Comparison of ENCODE assay signal across 8 cellular contexts in genomic region chr1:159944623-159945455, GRCh38. TPM values are rescaled to one million over a fixed set of nuclear protein-coding genes. Genes with fewer than 3 reads are reported as not detected.
A peak's percentile ranks its signal among the peaks of the same experiment; 100 is the strongest.
DNase-seq lines count a peak whose midpoint lies in the region; TF ChIP-seq lines count a peak whose summit lies in the region.

No MANE protein-coding gene starts in this region.

- no peaks in the 10 kb centered on the region for H3K79me2 ChIP-seq in ACC112 (ENCODE audit: control insufficient read depth, insufficient read depth, low read length, unreplicated experiment)

- H3K4me3 ChIP-seq in ACC112 (ENCODE audit: low read depth, low read length) (peak overlapping the region; percentile 73), choroid plexus epithelial cell (ENCODE audit: low read depth, low read length) (peak overlapping the region; percentile 46), mucosa of stomach (ENCODE audit: low read length) (peak overlapping the region; percentile 54), adrenal gland (no peak overlapping the region)

- intact Hi-C loops in adrenal gland (cut with DNase I), result loop anchor here in 1 of 2 donors (10.0 kb wide), 1 partner anchor 150 kb away; the partner anchor contains the start of gene IGSF8

- no peak overlapping the region for H3K27ac Mint-ChIP-seq in HFFc6

- peak overlapping the region; percentile 37 for H2AFZ ChIP-seq in ACC112 (ENCODE audit: low read length, unreplicated experiment)

- no peak overlapping the region for H3K27ac ChIP-seq in ACC112 (ENCODE audit: low read depth, low read length)
- H3K27ac ChIP-seq in adrenal gland, result no peak overlapping the region

- peaks cover 9% of the 10 kb centered on the region; the same call in 1 of the 2 replicates for H3K4me1 Mint-ChIP-seq in HFFc6 (ENCODE audit: low read depth)

- no peaks in the 10 kb centered on the region for H3K9me3 Mint-ChIP-seq in HFFc6

- no peaks in the 10 kb centered on the region for H3K36me3 Mint-ChIP-seq in HFFc6 (ENCODE audit: low read depth)

- peaks cover 42% of the 10 kb centered on the region for H3K27me3 Mint-ChIP-seq in HFFc6 (ENCODE audit: insufficient read depth)

- no peaks in the 10 kb centered on the region for H3K9me3 ChIP-seq in mucosa of stomach (ENCODE audit: control insufficient read depth, low read length)
- H3K9me3 ChIP-seq in adrenal gland (replicated peaks in 1 of 3), result no peaks in the 10 kb centered on the region

- no peak for TF ChIP-seq POLR2A in adrenal gland (IDR thresholded peaks at IDR 0.05)

- peak overlapping the region; percentile 71 for H3K4me3 Mint-ChIP-seq in HFFc6

- H3K9ac ChIP-seq in mucosa of stomach (ENCODE audit: low read length), result peak overlapping the region; percentile 67

- H3K27me3 ChIP-seq in ACC112 (ENCODE audit: insufficient read depth, low read length), result peaks cover 37% of the 10 kb centered on the region
- H3K27me3 ChIP-seq in mucosa of stomach (ENCODE audit: control insufficient read depth, insufficient read depth, low read length), result peaks cover 3% of the 10 kb centered on the region
- H3K27me3 ChIP-seq in adrenal gland, result peaks cover 24% of the 10 kb centered on the region

- 24 to 27% (median 25%) methylated on average over 11 of the region's 11 CpGs for WGBS in adrenal gland, 4 donors

- H3K36me3 ChIP-seq in ACC112 (ENCODE audit: insufficient read depth, low read length) (no peaks in the 10 kb centered on the region), mucosa of stomach (ENCODE audit: control insufficient read depth, insufficient read depth, low read length) (no peaks in the 10 kb centered on the region), adrenal gland (replicated peaks in 1 of 2) (no peaks in the 10 kb centered on the region)

- no peak for TF ChIP-seq CTCF in HFFc6 (IDR thresholded peaks at IDR 0.05)
- TF ChIP-seq CTCF in choroid plexus epithelial cell (conservative IDR thresholded peaks at IDR 0.05; ENCODE audit: low read depth, low read length), result no peak
- TF ChIP-seq CTCF in adrenal gland (IDR thresholded peaks at IDR 0.05), result no peak

- H3K4me1 ChIP-seq in ACC112 (ENCODE audit: control insufficient read depth, insufficient read depth, low read length, unreplicated experiment), result no peaks in the 10 kb centered on the region
- H3K4me1 ChIP-seq in mucosa of stomach (ENCODE audit: control insufficient read depth, insufficient read depth, low read length), result peaks cover 81% of the 10 kb centered on the region
- H3K4me1 ChIP-seq in adrenal gland (replicated peaks in 1 of 2), result peaks cover 0 to 10% of the 10 kb centered on the region in 2 donors

- no peak for DNase-seq in HFFc6
- DNase-seq in choroid plexus epithelial cell (ENCODE audit: low read depth), result no peak
- DNase-seq in adrenal gland, result no peak
- no peak for DNase-seq in midbrain (lab: John Stamatoyannopoulos, UW)
- DNase-seq in AML-193 (lab: John Stamatoyannopoulos, UW), result no peak
- no peak for DNase-seq in DMS153 treated with DMSO at 0.1 percent for 48 hours (lab: John Stamatoyannopoulos, UW; ENCODE audit: unreplicated experiment)

RNA-seq across cellular contexts. Expression of gene IGSF9, which starts 0.6 kb away (rescaled TPM):
- not detected for total RNA-seq in HFFc6 (2021; fragmentation: NEBNext Ultra II Directional; extraction: Animal tissue kit (Norgen Biotek cat#: 25700))
- under 1 TPM in 3 of 8 donors, not detected in 5; 0.14 to 0.32 (median 0.23) TPM for total RNA-seq in adrenal gland
- polyA plus RNA-seq in adrenal gland, result under 1 TPM in 2 of 3 donors, not detected in 1; 0.10 to 0.16 TPM

RNA-seq across cellular contexts. Expression of gene SLAMF9, which starts 9.2 kb away (rescaled TPM):
- under 1 TPM in 3 of 6 experiments, not detected in 3; 0.41 to 0.51 (median 0.46) TPM for total RNA-seq in HFFc6 (2021; fragmentation: NEBNext Ultra II Directional; extraction: Animal tissue kit (Norgen Biotek cat#: 25700))
- total RNA-seq in adrenal gland, result not detected
- not detected for polyA plus RNA-seq in adrenal gland

RNA-seq across cellular contexts. Expression of gene TAGLN2, which starts 19.5 kb away (rescaled TPM):
- total RNA-seq in HFFc6 (2021; fragmentation: NEBNext Ultra II Directional; extraction: Animal tissue kit (Norgen Biotek cat#: 25700)), result 100 to 1,000 TPM; 560 to 914 (median 815) TPM
- total RNA-seq in adrenal gland, result 100 to 1,000 TPM in 7 of 8 donors, 10 to 100 TPM in 1; 87.1 to 185 (median 143) TPM
- polyA plus RNA-seq in adrenal gland, result 100 to 1,000 TPM; 124 to 215 (median 192) TPM

RNA-seq across cellular contexts. Expression of gene CFAP45, which starts 44.9 kb away (rescaled TPM):
- total RNA-seq in HFFc6 (2021; fragmentation: NEBNext Ultra II Directional; extraction: Animal tissue kit (Norgen Biotek cat#: 25700)), result 1 to 10 TPM in 4 of 6 experiments, under 1 TPM in 2; 0.94 to 2.5 (median 1.2) TPM
- under 1 TPM in 2 of 8 donors, not detected in 6; 0.14 to 0.81 TPM for total RNA-seq in adrenal gland
- under 1 TPM; 0.30 to 0.42 (median 0.40) TPM for polyA plus RNA-seq in adrenal gland

Comparison
In these comparisons a context has a peak if more than half of its experiments do, and no peak if none do; other contexts are left out.
1. H3K4me3 ChIP-seq: peak in ACC112 (single experiment), choroid plexus epithelial cell (single experiment) and mucosa of stomach (single experiment); none in adrenal gland (0 of 4).